8 cellular contexts compared by ENCODE assay signal in genomic region chr4:176195184-176195978, GRCh38. TPM values are rescaled to one million over a fixed set of nuclear protein-coding genes. Genes with fewer than 3 reads are reported as not detected.
DNase-seq lines count a peak whose midpoint lies in the region; ATAC-seq and TF ChIP-seq lines count a peak whose summit lies in the region.

Gene SPATA4, minus strand, starts transcription at chr4:176195585. Its CDS starts 23 bp downstream, at chr4:176195562.

- peak within 1 kb of the TSS; percentile 84 for H3K4me2 ChIP-seq in smooth muscle cell

- peak within 1 kb of the TSS; percentile 84 for H2AFZ ChIP-seq in smooth muscle cell (ENCODE audit: low read depth)

- CTCF ChIA-PET in AG04450 (lab: Charles Lee): interaction anchor here (1.4 kb wide), 1 partner anchor 82 kb away, joined by 4 read pairs; no protein-coding TSS in a partner anchor

- H3K4me1 ChIP-seq in smooth muscle cell (ENCODE audit: low read depth): no peaks in the 10 kb centered on the region

- peaks cover 5 to 16% (median 11%) of the 10 kb centered on the region in 3 donors for H3K27me3 Mint-ChIP-seq in immature natural killer cell (ENCODE audit: low read depth in 3 of 3)

- peak within 1 kb of the TSS; percentile 91 for H3K4me3 ChIP-seq in AG04450 (ENCODE audit: low read depth, low read length)
- peak within 1 kb of the TSS; percentile 61 for H3K4me3 ChIP-seq in smooth muscle cell

- peaks cover 10 to 11% of the 10 kb centered on the region in 2 donors for H3K4me1 Mint-ChIP-seq in immature natural killer cell

- peak within 1 kb of the TSS; percentile 81 to 95 (median 86) for H3K4me3 Mint-ChIP-seq in immature natural killer cell

- H3K79me2 ChIP-seq in smooth muscle cell (ENCODE audit: low read depth): no peaks in the 10 kb centered on the region

- DNase-seq in AG04450 (ENCODE audit: low read depth, low spot score): peak; percentile 69
- DNase-seq in NCI-H345 (lab: John Stamatoyannopoulos, UW): peak; percentile 89
- peak; percentile 80 to 91 (median 88) for DNase-seq in activated CD4-positive, CD25-positive, alpha-beta regulatory T cell (lab: John Stamatoyannopoulos, UW)
- DNase-seq in central memory CD4-positive, alpha-beta T cell: peak; percentile 90
- peak; percentile 90 to 91 (median 91) for DNase-seq in immature natural killer cell
- peak; percentile 72 for DNase-seq in smooth muscle cell (lab: John Stamatoyannopoulos, UW; ENCODE audit: unreplicated experiment)

- peaks cover 0 to 4% (median 0%) of the 10 kb centered on the region in 6 donors for H3K9me3 Mint-ChIP-seq in immature natural killer cell

- H3K27me3 ChIP-seq in AG04450 (ENCODE audit: control insufficient read depth, insufficient read depth, low read length) (no peaks in the 10 kb centered on the region), smooth muscle cell (ENCODE audit: low read depth) (no peaks in the 10 kb centered on the region)

- H3K9ac ChIP-seq in smooth muscle cell (ENCODE audit: low read depth): peak within 1 kb of the TSS; percentile 59

- H4K20me1 ChIP-seq in smooth muscle cell (ENCODE audit: low read depth): no peaks in the 10 kb centered on the region

- ATAC-seq in GM19023 (IDR thresholded peaks at IDR 0.05; ENCODE audit: unreplicated experiment): peak; percentile 99
- ATAC-seq in HG03280 (IDR thresholded peaks at IDR 0.05; ENCODE audit: unreplicated experiment): peak; percentile 99

- no peak within 1 kb of the TSS for H3K27ac ChIP-seq in AG04450 (ENCODE audit: low read depth, low read length)
- peak within 1 kb of the TSS; percentile 82 for H3K27ac ChIP-seq in smooth muscle cell (ENCODE audit: low read depth)

- no peaks in the 10 kb centered on the region for H3K9me3 ChIP-seq in AG04450 (ENCODE audit: control insufficient read depth, insufficient read depth, low read length)
- no peaks in the 10 kb centered on the region for H3K9me3 ChIP-seq in smooth muscle cell (replicated peaks; ENCODE audit: low read depth)

- peak within 1 kb of the TSS; percentile 84 to 91 (median 88) for H3K27ac Mint-ChIP-seq in immature natural killer cell

- WGBS in smooth muscle cell (ENCODE audit: low lambda C conversion rate): 2% methylated on average over 45 of the region's 45 CpGs

- POLR2A ChIA-PET in AG04450 (lab: Yijun Ruan, JAX): interaction anchor here (0.5 kb wide), 1 partner anchor 70 kb away, joined by 3 read pairs; no protein-coding TSS in a partner anchor

- no peaks in the 10 kb centered on the region for H3K36me3 Mint-ChIP-seq in immature natural killer cell

- no peaks in the 10 kb centered on the region for H3K36me3 ChIP-seq in smooth muscle cell (ENCODE audit: low read depth)

- TF ChIP-seq CTCF in AG04450 (IDR thresholded peaks at IDR 0.05; ENCODE audit: low read depth, low read length) (no peak), smooth muscle cell (IDR thresholded peaks at IDR 0.05; ENCODE audit: borderline replicate concordance, insufficient read depth, poor library complexity, severe bottlenecking) (no peak)

- H3F3A ChIP-seq in smooth muscle cell (ENCODE audit: low read depth): no peaks in the 10 kb centered on the region

RNA-seq across cellular contexts. Expression of gene SPATA4, which starts in this region (rescaled TPM):
- polyA plus RNA-seq in AG04450 (2011; rRNA removed) (0.09 and 0.11 TPM in 2 replicates), immature natural killer cell (not detected), smooth muscle cell (0.34 TPM in 1 of 2 replicates, not detected in the other)
- polyA minus RNA-seq in AG04450 (2011; rRNA and poly(A)+ RNA removed): 1.6 TPM in 1 of 2 replicates, not detected in the other
- total RNA-seq in smooth muscle cell: 0.45 TPM in 1 of 2 replicates, not detected in the other

Comparison
In these comparisons a context has a peak if more than half of its experiments do, and no peak if none do; other contexts are left out.
1. Peak in DNase-seq in immature natural killer cell; RNA of the gene not detected or under 1 TPM.
2. Peak in DNase-seq, H3K4me3 ChIP-seq, H3K27ac ChIP-seq, H3K9ac ChIP-seq and H3K4me2 ChIP-seq in smooth muscle cell; RNA of the gene not detected or under 1 TPM.